18 cellular contexts compared by ENCODE assay signal in genomic region chr2:24903527-24904103, GRCh38.
"Had no signal": no experiment of that assay in that cellular context is flagged by ENCODE, and none has a peak within 500 bp of the region (broad histone marks: within the 10 kb centered on the region; RNA-seq: fewer than 3 reads in every experiment).

No MANE protein-coding gene starts in this region.

- H3K9me3 ChIP-seq: heart right ventricle, neutrophil, tibial nerve, upper lobe of right lung had no signal

- H3K36me3 ChIP-seq: neutrophil, upper lobe of right lung had no signal

- H3K9me3 Mint-ChIP-seq: stimulated activated memory B cell treated with anti-CD40 and anti-IgM and Interleukin-4, amounts not matched to agents 10 μg/mL and 1 μg/mL and 100 μg/mL, for 72 hours; stimulated activated naive CD8-positive, alpha-beta T cell treated with anti-CD3 and anti-CD28 coated beads, Interleukin-15, Interleukin-2, amounts not matched to agents 100 ng/mL and 50 ng/mL, for 24 hours had no signal

- H3K4me3 ChIP-seq: coronary artery, dorsolateral prefrontal cortex, heart right ventricle, smooth muscle cell, tibial nerve, upper lobe of right lung had no signal

- H3K4me3 Mint-ChIP-seq: naive thymus-derived CD4-positive, alpha-beta T cell; nephron progenitor cell; stimulated activated memory B cell treated with anti-CD40 and anti-IgM and Interleukin-4, amounts not matched to agents 10 μg/mL and 1 μg/mL and 100 μg/mL, for 72 hours; stimulated activated naive CD8-positive, alpha-beta T cell treated with anti-CD3 and anti-CD28 coated beads, Interleukin-15, Interleukin-2, amounts not matched to agents 100 ng/mL and 50 ng/mL, for 24 hours had no signal

- H3K4me1 ChIP-seq: upper lobe of right lung had no signal

- H3K27me3 ChIP-seq: dorsolateral prefrontal cortex, heart right ventricle, neutrophil, tibial nerve, upper lobe of right lung had no signal

- H3K27ac ChIP-seq: coronary artery, heart right ventricle, neutrophil, tibial nerve, upper lobe of right lung had no signal

- DNase-seq: effector CD8-positive, alpha-beta T cell; heart right ventricle; hypothalamus; kidney glomerular epithelial cell; mammary epithelial cell; naive thymus-derived CD4-positive, alpha-beta T cell; nephron progenitor cell; right cardiac atrium; stimulated activated CD4-positive, alpha-beta T cell treated with anti-CD3 and anti-CD28 coated beads, Interleukin-4, amount 100 ng/mL, for 1 hour; stimulated activated CD8-positive, alpha-beta memory T cell treated with anti-CD3 and anti-CD28 coated beads, Interleukin-4, amount 100 ng/mL, for 48 hours; upper lobe of right lung had no signal

- H3K4me1 Mint-ChIP-seq: stimulated activated memory B cell treated with anti-CD40 and anti-IgM and Interleukin-4, amounts not matched to agents 10 μg/mL and 1 μg/mL and 100 μg/mL, for 72 hours had no signal

- H3K27ac Mint-ChIP-seq: naive thymus-derived CD4-positive, alpha-beta T cell; nephron progenitor cell; stimulated activated memory B cell treated with anti-CD40 and anti-IgM and Interleukin-4, amounts not matched to agents 10 μg/mL and 1 μg/mL and 100 μg/mL, for 72 hours; stimulated activated naive CD8-positive, alpha-beta T cell treated with anti-CD3 and anti-CD28 coated beads, Interleukin-15, Interleukin-2, amounts not matched to agents 100 ng/mL and 50 ng/mL, for 24 hours had no signal

- H3K27me3 Mint-ChIP-seq: naive thymus-derived CD4-positive, alpha-beta T cell; stimulated activated memory B cell treated with anti-CD40 and anti-IgM and Interleukin-4, amounts not matched to agents 10 μg/mL and 1 μg/mL and 100 μg/mL, for 72 hours; stimulated activated naive CD8-positive, alpha-beta T cell treated with anti-CD3 and anti-CD28 coated beads, Interleukin-15, Interleukin-2, amounts not matched to agents 100 ng/mL and 50 ng/mL, for 24 hours had no signal
